10 cellular contexts compared by ENCODE assay signal in the genomic region with DNA sequence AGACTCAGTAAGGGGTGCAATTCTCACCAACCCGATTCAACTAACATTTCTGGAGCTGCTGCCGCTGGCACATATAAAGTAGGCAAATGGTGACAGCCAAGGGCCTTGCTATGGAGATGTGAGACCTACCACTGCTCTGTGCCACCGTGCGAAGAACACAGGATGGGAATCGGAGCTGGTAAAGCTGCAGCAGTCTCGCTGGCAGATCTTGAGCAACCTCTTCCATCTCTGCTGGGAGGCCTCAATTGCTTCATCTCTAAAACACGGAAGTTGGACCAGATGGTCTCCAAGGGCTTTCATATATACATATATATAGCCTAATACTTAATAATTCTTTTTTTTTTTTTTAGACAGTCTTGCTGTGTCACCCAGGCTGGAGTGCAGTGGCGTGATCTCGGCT.
DNase-seq lines count a peak whose midpoint lies in the region; ATAC-seq, FAIRE-seq and TF ChIP-seq lines count a peak whose summit lies in the region.
"Had no signal": no experiment of that assay in that cellular context is flagged by ENCODE, and none has a peak within 500 bp of the region (broad histone marks: within the 10 kb centered on the region; RNA-seq: fewer than 3 reads in every experiment).

No MANE protein-coding gene starts in this region.

- H3K9me3 ChIP-seq in GM12878 (replicated peaks; ENCODE audit: control insufficient read depth, insufficient read depth, low read length) = no peaks in the 10 kb centered on the region
- no peaks in the 10 kb centered on the region for H3K9me3 ChIP-seq in mesenchymal stem cell (ENCODE audit: control insufficient read depth, low read length)
- H3K9me3 ChIP-seq in transverse colon = no peaks in the 10 kb centered on the region

- no peak for FAIRE-seq in GM12878 (lab: Jason Lieb, UNC)

- H3K27ac ChIP-seq in GM12878 (ENCODE audit: control insufficient read depth, insufficient read depth) = peak overlapping the region; percentile 43
- H3K27ac ChIP-seq in mesenchymal stem cell (ENCODE audit: low read length, poor library complexity, severe bottlenecking) = no peak overlapping the region
- peak overlapping the region; percentile 56 to 77 (median 73) for H3K27ac ChIP-seq in transverse colon
- H3K27ac ChIP-seq in mesendoderm (ENCODE audit: low read depth, low read length) = no peak overlapping the region

- ATAC-seq in HG03432 (IDR thresholded peaks at IDR 0.05; ENCODE audit: unreplicated experiment) = peak; percentile 23
- no peak for ATAC-seq in GM12878
- ATAC-seq in HG03108 (IDR thresholded peaks at IDR 0.05; ENCODE audit: unreplicated experiment) = no peak
- ATAC-seq: Panc1; stimulated activated effector memory CD8-positive, alpha-beta T cell treated with anti-CD3 and anti-CD28 coated beads, Interleukin-12 subunit alpha, Interleukin-12 subunit beta, amount 100 ng/mL, for 72 hours had no signal

- no peak overlapping the region for H3K14ac ChIP-seq in mesenchymal stem cell (ENCODE audit: low read length in 2 of 2)

- H3K56ac ChIP-seq in mesendoderm (ENCODE audit: low read length) = no peak overlapping the region

- H3K4ac ChIP-seq in mesenchymal stem cell (ENCODE audit: low read depth in 1 of 2, low read length in 2 of 2) = no peak overlapping the region
- no peak overlapping the region for H3K4ac ChIP-seq in mesendoderm (ENCODE audit: low read depth, low read length)

- SMC1A ChIA-PET in GM12878 (lab: Charles Lee; ENCODE audit: uncharacterized antibody, unreplicated experiment) = interaction anchor here (1.0 kb wide), 2 partner anchors 16 to 18 kb away, joined by 3 read pairs; no protein-coding TSS in a partner anchor

- H3K79me2 ChIP-seq in GM12878 (ENCODE audit: control insufficient read depth, insufficient read depth, low read length) (peaks cover 11% of the 10 kb centered on the region), mesendoderm (ENCODE audit: control insufficient read depth, insufficient read depth, low read length) (no peaks in the 10 kb centered on the region)

- H3K4me1 ChIP-seq in GM12878 (ENCODE audit: control insufficient read depth, insufficient read depth, low read length) (peaks cover 14% of the 10 kb centered on the region), mesenchymal stem cell (ENCODE audit: control insufficient read depth, insufficient read depth, low read depth, low read length) (peaks cover 19% of the 10 kb centered on the region), transverse colon (peaks cover 0 to 20% (median 0%) of the 10 kb centered on the region in 4 donors), mesendoderm (ENCODE audit: control insufficient read depth, low read depth, low read length) (no peaks in the 10 kb centered on the region)

- H3K23ac ChIP-seq in mesenchymal stem cell (ENCODE audit: low read length in 2 of 2) (no peak overlapping the region), mesendoderm (ENCODE audit: low read length) (no peak overlapping the region)

- H2AK5ac ChIP-seq in mesenchymal stem cell (ENCODE audit: low read length, severe bottlenecking) = no peak overlapping the region
- no peak overlapping the region for H2AK5ac ChIP-seq in mesendoderm (ENCODE audit: low read length)

- TF ChIP-seq RAD21 in GM12878 (IDR thresholded peaks at IDR 0.05; ENCODE audit: insufficient read depth, low read depth, low read length) = no peak

- intact Hi-C loops in GM12878 (cut with micrococcal nuclease; ENCODE audit: unreplicated experiment) = no loop called here
- intact Hi-C loops in transverse colon (cut with DNase I; ENCODE audit: low total_unique reads) = no loop called here

- in situ Hi-C loops in GM12878 (cut with MboI) = loop anchor here (25.0 kb wide), 1 partner anchor 1072 kb away; the partner anchor contains the start of gene PIK3R5
- in situ Hi-C loops in transverse colon (cut with MboI; ENCODE audit: low pct_ligation_motif_present in 1 of 4, low pct_unique_long_range_greater_than_20kb in 1 of 4, low sequenced_read_pairs in 3 of 4) = no loop called here

- H3K9ac ChIP-seq in GM12878 (ENCODE audit: control insufficient read depth, insufficient read depth, low read length) (peak overlapping the region; percentile 49), mesenchymal stem cell (ENCODE audit: low read length) (peak overlapping the region; percentile 49), mesendoderm (ENCODE audit: low read length) (no peak overlapping the region)

- H2BK12ac ChIP-seq in mesenchymal stem cell (ENCODE audit: low read length in 2 of 2) = no peak overlapping the region

- H2BK15ac ChIP-seq in mesenchymal stem cell (ENCODE audit: low read depth, poor library complexity, severe bottlenecking) = no peak overlapping the region
- H2BK15ac ChIP-seq in mesendoderm (replicated peaks; ENCODE audit: low read depth) = no peak overlapping the region

- H4K8ac ChIP-seq in mesenchymal stem cell (ENCODE audit: low read length) (no peak overlapping the region), mesendoderm (ENCODE audit: low read depth, low read length) (no peak overlapping the region)

- POLR2A ChIA-PET in GM12878 (lab: Charles Lee) = no interaction called here

- H4K5ac ChIP-seq in mesendoderm (ENCODE audit: low read length) = no peak overlapping the region

- H4K91ac ChIP-seq in mesenchymal stem cell (ENCODE audit: low read length) = no peak overlapping the region

- H2AFZ ChIP-seq in GM12878 (ENCODE audit: control insufficient read depth, low read depth, low read length) (peak overlapping the region; percentile 56), mesenchymal stem cell (ENCODE audit: low read depth, low read length) (no peak overlapping the region)

- DNase-seq in GM12878 (ENCODE audit: low read depth, low spot score) (no peak), mesenchymal stem cell (no peak), transverse colon (no peak), DMS53 treated with DMSO at 0.1 percent for 48 hours (lab: John Stamatoyannopoulos, UW; ENCODE audit: unreplicated experiment) (no peak), AG08396 (ENCODE audit: low spot score) (no peak), mesendoderm (no peak)

- no peak overlapping the region for H3K18ac ChIP-seq in mesenchymal stem cell (ENCODE audit: low read depth in 1 of 2, low read length in 2 of 2)
- no peak overlapping the region for H3K18ac ChIP-seq in mesendoderm (ENCODE audit: low read length)

- H4K20me1 ChIP-seq in GM12878 (ENCODE audit: control insufficient read depth, insufficient read depth) = no peaks in the 10 kb centered on the region

- H2BK120ac ChIP-seq in mesenchymal stem cell (ENCODE audit: low read depth, low read length) = no peak overlapping the region
- H2BK120ac ChIP-seq in mesendoderm (ENCODE audit: low read depth, low read length) = no peak overlapping the region

- CTCF ChIA-PET in GM12878 (lab: Yijun Ruan, JAX) = interaction anchor here (0.8 to 1.0 kb wide), 2 partner anchors 15 to 46 kb away, joined by 3 to 4 read pairs; no protein-coding TSS in a partner anchor

- peak overlapping the region; percentile 83 for H3K4me2 ChIP-seq in GM12878 (ENCODE audit: control insufficient read depth, insufficient read depth)
- no peak overlapping the region for H3K4me2 ChIP-seq in mesenchymal stem cell (ENCODE audit: low read length, poor library complexity, severe bottlenecking)
- H3K4me2 ChIP-seq in mesendoderm (ENCODE audit: low read length) = no peak overlapping the region

- TF ChIP-seq EP300 in GM12878 (IDR thresholded peaks at IDR 0.05; ENCODE audit: borderline replicate concordance in 1 of 2, control insufficient read depth in 1 of 2, low read depth in 2 of 2, low read length in 2 of 2) (no peak), transverse colon (IDR thresholded peaks at IDR 0.05; ENCODE audit: low read depth) (no peak)

- H3K4me3 ChIP-seq in GM12878 (peak overlapping the region; percentile 11; the same call in 1 of the 2 replicates), mesenchymal stem cell (ENCODE audit: insufficient read depth in 1 of 2, low read depth in 1 of 2, low read length in 2 of 2) (peak overlapping the region in 1 of 2 experiments; percentile 64), transverse colon (no peak overlapping the region), mesendoderm (ENCODE audit: low read length) (no peak overlapping the region)

- H3K36me3 ChIP-seq in GM12878 (ENCODE audit: control insufficient read depth in 2 of 2, insufficient read depth in 2 of 2, low read length in 1 of 2) (no peaks in the 10 kb centered on the region), mesenchymal stem cell (ENCODE audit: control insufficient read depth in 1 of 2, insufficient read depth in 2 of 2, low read depth in 1 of 2, low read length in 2 of 2) (peaks cover 0 to 18% of the 10 kb centered on the region in 2 experiments), transverse colon (no peaks in the 10 kb centered on the region), mesendoderm (ENCODE audit: control insufficient read depth, insufficient read depth, low read length) (no peaks in the 10 kb centered on the region)

- no TSS peak for BruUV-seq in GM12878 (replicated peaks; lab: Mats Ljungman, UMichigan)

- no peak for TF ChIP-seq POLR2A in GM12878 (IDR thresholded peaks at IDR 0.05; ENCODE audit: low read depth, low read length)
- no peak for TF ChIP-seq POLR2A in transverse colon (IDR thresholded peaks at IDR 0.05)

- no peak overlapping the region for H2BK5ac ChIP-seq in mesenchymal stem cell (ENCODE audit: low read depth, low read length, poor library complexity, severe bottlenecking)
- no peak overlapping the region for H2BK5ac ChIP-seq in mesendoderm (ENCODE audit: low read length)

- RAD21 ChIA-PET in GM12878 (lab: Charles Lee; ENCODE audit: unreplicated experiment) = no interaction called here

- peaks cover 6% of the 10 kb centered on the region for H3K79me1 ChIP-seq in mesenchymal stem cell (replicated peaks; ENCODE audit: low read length, poor library complexity, severe bottlenecking)
- no peaks in the 10 kb centered on the region for H3K79me1 ChIP-seq in mesendoderm (ENCODE audit: low read length)

- H3K27me3 ChIP-seq in GM12878 (replicated peaks in 1 of 2; ENCODE audit: control insufficient read depth in 2 of 2, insufficient read depth in 2 of 2, low read length in 1 of 2) (no peaks in the 10 kb centered on the region), mesenchymal stem cell (ENCODE audit: control insufficient read depth in 1 of 2, insufficient read depth in 1 of 2, low read length in 2 of 2) (no peaks in the 10 kb centered on the region), transverse colon (no peaks in the 10 kb centered on the region), mesendoderm (ENCODE audit: insufficient read depth, low read length, poor library complexity) (no peaks in the 10 kb centered on the region)

- no peak for TF ChIP-seq CTCF in GM12878 (IDR thresholded peaks at IDR 0.05 in 2 of 3, conservative IDR thresholded peaks at IDR 0.05 in 1 of 3; ENCODE audit: control insufficient read depth in 2 of 3, extremely low read depth in 1 of 3, insufficient read depth in 1 of 3, low read depth in 3 of 3, low read length in 3 of 3)
- no peak for TF ChIP-seq CTCF in transverse colon (IDR thresholded peaks at IDR 0.05)

- WGBS in GM12878 (ENCODE audit: insufficient coverage, insufficient replicate concordance, low lambda C conversion rate, missing lambda C conversion rate) = 72% methylated on average over 9 of the region's 9 CpGs
- 97% methylated on average over 8 of the region's 9 CpGs for WGBS in mesenchymal stem cell
- WGBS in transverse colon (ENCODE audit: low coverage in 1 of 2), 2 donors = 83 to 90% methylated on average over 2 to 9 of the region's 9 CpGs
- WGBS in mesendoderm (ENCODE audit: extremely low coverage, insufficient coverage, low lambda C conversion rate) = no CpG with 5 or more reads among the region's 9 CpGs

TF ChIP-seq in GM12878, 131 proteins besides CTCF, POLR2A, EP300 and RAD21 (continues in another document):
- TF ChIP-seq YY1 (IDR thresholded peaks at IDR 0.05; ENCODE audit: low read depth, low read length) = no peak

Comparison
In these comparisons a context has a peak if more than half of its experiments do, and no peak if none do; other contexts are left out.
1. H3K27ac ChIP-seq: peak in GM12878 (single experiment) and transverse colon (4 of 4); none in mesenchymal stem cell (single experiment) and mesendoderm (single experiment).